In genomic region chr2:129518937-129519336, GRCh38 we compare ENCODE assay signal across 9 cellular contexts.
"Had no signal": no experiment of that assay in that cellular context is flagged by ENCODE, and none has a peak within 500 bp of the region (broad histone marks: within the 10 kb centered on the region; RNA-seq: fewer than 3 reads in every experiment).

No MANE protein-coding gene starts in this region.

- H3K4me3 ChIP-seq: GM23248, GM23338, HAP-1 had no signal

- DNase-seq: GM23248, GOT3, H7, H9, HCEC 1CT, HFFc6 had no signal

- H3K27ac ChIP-seq: GM23248 had no signal

- H3K4me3 Mint-ChIP-seq: GM23338, H9, HFFc6 had no signal

- H3K9ac ChIP-seq: GM23248 had no signal

- ATAC-seq: GM23338, HCT116 had no signal

- H3K27ac Mint-ChIP-seq: GM23338, H9, HFFc6 had no signal

- H3K36me3 ChIP-seq: HAP-1 had no signal

- H3K4me1 ChIP-seq: HAP-1 had no signal

- H3K4me2 ChIP-seq: GM23338 had no signal

- H3K4me1 Mint-ChIP-seq: GM23338, H9 had no signal

- H3K9me3 ChIP-seq: HAP-1 had no signal
